8 cellular contexts compared by ENCODE assay signal in genomic region chr2:60439219-60439974, GRCh38.
DNase-seq lines count a peak whose midpoint lies in the region; ATAC-seq and TF ChIP-seq lines count a peak whose summit lies in the region.

No MANE protein-coding gene starts in this region.

- POLR2A ChIA-PET in PC-9 (lab: Charles Lee; ENCODE audit: unreplicated experiment) = no interaction called here

- H3K4me1 ChIP-seq in PC-9 (replicated peaks; ENCODE audit: insufficient read depth) = no peaks in the 10 kb centered on the region
- peaks cover 40% of the 10 kb centered on the region for H3K4me1 ChIP-seq in left ventricle myocardium inferior
- H3K4me1 ChIP-seq in thoracic aorta (ENCODE audit: control insufficient read depth in 1 of 2, low read depth in 2 of 2) = no peaks in the 10 kb centered on the region

- H3K27ac ChIP-seq in PC-9 (no peak overlapping the region), left ventricle myocardium inferior (replicated peaks) (peak overlapping the region; percentile 84), thoracic aorta (no peak overlapping the region)

- H3K36me3 ChIP-seq in PC-9 (ENCODE audit: low read depth) = no peaks in the 10 kb centered on the region
- no peaks in the 10 kb centered on the region for H3K36me3 ChIP-seq in left ventricle myocardium inferior
- no peaks in the 10 kb centered on the region for H3K36me3 ChIP-seq in thoracic aorta

- intact Hi-C loops in PC-9 (cut with micrococcal nuclease; ENCODE audit: unreplicated experiment) (loop anchor here (10.0 kb wide), 1 partner anchor 215 kb away; no protein-coding TSS in a partner anchor), left ventricle myocardium inferior (cut with micrococcal nuclease) (no loop called here)

- DNase-seq in A172 (ENCODE audit: low spot score) (peak; percentile 19), PC-9 (no peak), left ventricle myocardium inferior (peak; percentile 39), thoracic aorta (ENCODE audit: low spot score) (no peak), NCI-H1436 (lab: John Stamatoyannopoulos, UW) (no peak)
- no peak for DNase-seq in T-helper 2 cell treated with Interferon-gamma antibody and Interleukin-4, amounts not matched to agents 5 μg/mL and 100 μg/mL, for 36 hours (ENCODE audit: low spot score)

- no peaks in the 10 kb centered on the region for H3K79me2 ChIP-seq in PC-9 (ENCODE audit: low read depth)

- no peaks in the 10 kb centered on the region for H3K27me3 Mint-ChIP-seq in T-helper 2 cell treated with Interferon-gamma antibody and Interleukin-4, amounts not matched to agents 5 μg/mL and 100 μg/mL, for 36 hours (ENCODE audit: low read depth)

- no peak overlapping the region for H3K27ac Mint-ChIP-seq in T-helper 2 cell treated with Interferon-gamma antibody and Interleukin-4, amounts not matched to agents 5 μg/mL and 100 μg/mL, for 36 hours

- no peaks in the 10 kb centered on the region for H3K4me1 Mint-ChIP-seq in T-helper 2 cell treated with Interferon-gamma antibody and Interleukin-4, amounts not matched to agents 5 μg/mL and 100 μg/mL, for 36 hours (ENCODE audit: low read depth)

- no peaks in the 10 kb centered on the region for H3K36me3 Mint-ChIP-seq in T-helper 2 cell treated with Interferon-gamma antibody and Interleukin-4, amounts not matched to agents 5 μg/mL and 100 μg/mL, for 36 hours (ENCODE audit: low read depth)

- peak; percentile 98 for ATAC-seq in GM18870 (IDR thresholded peaks at IDR 0.05; ENCODE audit: unreplicated experiment)
- ATAC-seq in HG02938 (IDR thresholded peaks at IDR 0.05; ENCODE audit: unreplicated experiment) = peak; percentile 99
- ATAC-seq in thoracic aorta (ENCODE audit: insufficient number of reproducible peaks, low FRiP score, low read depth) = no peak

- no peaks in the 10 kb centered on the region for H4K20me1 ChIP-seq in PC-9 (ENCODE audit: insufficient read depth)

- H3K4me3 Mint-ChIP-seq in T-helper 2 cell treated with Interferon-gamma antibody and Interleukin-4, amounts not matched to agents 5 μg/mL and 100 μg/mL, for 36 hours = no peak overlapping the region

- no peaks in the 10 kb centered on the region; the same call in 1 of the 2 replicates for H3K9me3 ChIP-seq in PC-9 (ENCODE audit: insufficient read depth, low read depth)
- H3K9me3 ChIP-seq in left ventricle myocardium inferior (replicated peaks) = no peaks in the 10 kb centered on the region
- H3K9me3 ChIP-seq in thoracic aorta = no peaks in the 10 kb centered on the region

- no peak overlapping the region for H2AFZ ChIP-seq in PC-9

- H3K4me3 ChIP-seq in PC-9 (no peak overlapping the region), left ventricle myocardium inferior (peak overlapping the region; percentile 65), thoracic aorta (no peak overlapping the region)

- no TSS peak for BruUV-seq in PC-9 (replicated peaks; lab: Mats Ljungman, UMichigan)

- no peak overlapping the region for H3K4me2 ChIP-seq in PC-9

- TF ChIP-seq CTCF in PC-9 (conservative IDR thresholded peaks at IDR 0.05) (peak; percentile 42; the same call in 1 of the 2 replicates), left ventricle myocardium inferior (IDR thresholded peaks at IDR 0.05; ENCODE audit: borderline replicate concordance) (peak; percentile 63), thoracic aorta (IDR thresholded peaks at IDR 0.05) (peak; percentile 26)

- no peaks in the 10 kb centered on the region for H3K9me3 Mint-ChIP-seq in T-helper 2 cell treated with Interferon-gamma antibody and Interleukin-4, amounts not matched to agents 5 μg/mL and 100 μg/mL, for 36 hours

- H3K27me3 ChIP-seq in PC-9 (ENCODE audit: insufficient read depth, low read depth) (peaks cover 74% of the 10 kb centered on the region), left ventricle myocardium inferior (ENCODE audit: low read depth) (no peaks in the 10 kb centered on the region), thoracic aorta (replicated peaks; ENCODE audit: insufficient read depth) (no peaks in the 10 kb centered on the region)

- H3K9me2 ChIP-seq in PC-9 (ENCODE audit: insufficient read depth) = no peaks in the 10 kb centered on the region

- CTCF ChIA-PET in PC-9 (lab: Charles Lee) = no interaction called here

- H3F3A ChIP-seq in PC-9 (ENCODE audit: insufficient read depth, low read depth) = no peaks in the 10 kb centered on the region

Comparison
In these comparisons a context has a peak if more than half of its experiments do, and no peak if none do; other contexts are left out.
1. DNase-seq: peak in A172 (single experiment) and left ventricle myocardium inferior (single experiment); none in PC-9 (0 of 2), thoracic aorta (single experiment), T-helper 2 cell treated with Interferon-gamma antibody and Interleukin-4, amounts not matched to agents 5 μg/mL and 100 μg/mL, for 36 hours (single experiment) and NCI-H1436 (single experiment).
2. Peak in every context shown above with its lines, with median percentiles within 50 percentile points of each other: CTCF ChIP-seq.